34 cellular contexts compared by ENCODE assay signal in the genomic region with DNA sequence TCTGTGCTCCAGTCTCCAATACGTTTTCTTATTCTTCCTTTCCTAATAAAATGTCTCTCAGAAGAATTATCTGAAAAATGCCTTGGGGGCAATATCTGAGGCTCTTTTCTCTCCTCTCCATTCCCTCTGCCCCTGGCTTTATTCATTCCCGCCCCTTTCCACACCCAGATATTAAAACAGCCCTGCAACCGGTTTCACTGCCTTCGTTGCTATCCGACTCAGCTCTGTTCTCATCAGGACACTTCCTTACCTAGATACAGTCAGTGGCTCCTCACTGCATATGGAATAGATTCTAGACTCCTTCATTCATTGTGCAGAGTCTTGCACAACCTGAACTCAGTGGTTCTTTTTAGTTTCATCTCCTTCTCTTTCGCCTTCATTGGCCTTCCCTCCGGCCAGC. TPM values are rescaled to one million over a fixed set of nuclear protein-coding genes. Genes with fewer than 3 reads are reported as not detected.
"Had no signal": no experiment of that assay in that cellular context is flagged by ENCODE, and none has a peak within 500 bp of the region (broad histone marks: within the 10 kb centered on the region; RNA-seq: fewer than 3 reads in every experiment).

No MANE protein-coding gene starts in this region.

- H3K27ac ChIP-seq: body of pancreas, cardiac muscle cell, colonic mucosa, gastrocnemius medialis, heart left ventricle, WERI-Rb-1 had no signal

- H3K27me3 ChIP-seq: body of pancreas, cardiac muscle cell, colonic mucosa, gastrocnemius medialis, heart left ventricle had no signal

- FAIRE-seq: endometrium, endothelial cell of umbilical vein had no signal

- H3K4me3 ChIP-seq: body of pancreas, cardiac muscle cell, colonic mucosa, esophagus squamous epithelium, gastrocnemius medialis, heart left ventricle had no signal

- H3K36me3 ChIP-seq: cardiac muscle cell, colonic mucosa, esophagus squamous epithelium, gastrocnemius medialis, heart left ventricle, WERI-Rb-1 had no signal

- H3K9me3 ChIP-seq: body of pancreas, colonic mucosa, esophagus squamous epithelium, gastrocnemius medialis, heart left ventricle had no signal

- H3K4me1 ChIP-seq: colonic mucosa had no signal

- ATAC-seq: activated CD4-positive, CD25-positive, alpha-beta regulatory T cell treated with anti-CD3 and anti-CD28 coated beads, Interleukin-2, amount 50 U/mL, for 24 hours; activated CD8-positive, alpha-beta T cell treated with anti-CD3 and anti-CD28 coated beads for 36 hours; activated T-cell treated with anti-CD3 and anti-CD28 coated beads, Interleukin-2, amount 50 U/mL, for 4 hours; activated T-helper 17 cell treated with anti-CD3 and anti-CD28 coated beads, Interleukin-2, amount 50 U/mL, for 72 hours; body of pancreas; gastrocnemius medialis; heart left ventricle; T-helper 17 cell had no signal

- DNase-seq: activated B cell treated with CpG ODN at 0.5 μM for 24 hours; activated CD4-positive, alpha-beta T cell treated with anti-CD3 and anti-CD28 coated beads for 48 hours; activated CD4-positive, alpha-beta T cell treated with anti-CD3 and anti-CD28 coated beads, Interleukin-2, amount 50 U/mL, for 1 hour; activated CD4-positive, alpha-beta T cell treated with anti-CD3 and anti-CD28 coated beads, Interleukin-2, amount 50 U/mL, for 48 hours; activated CD8-positive, alpha-beta memory T cell treated with anti-CD3 and anti-CD28 coated beads for 24 hours; activated CD8-positive, alpha-beta T cell treated with anti-CD3 and anti-CD28 coated beads for 36 hours; activated effector memory CD4-positive, alpha-beta T cell treated with Interleukin-2 at 50 U/mL for 16 hours; activated gamma-delta T cell treated with Interleukin-2 at 50 U/mL for 16 hours; activated naive CD4-positive, alpha-beta T cell treated with anti-CD3 and anti-CD28 coated beads, Interleukin-2, amount 50 U/mL, for 16 hours; activated naive CD4-positive, alpha-beta T cell treated with Interleukin-2 at 50 U/mL for 16 hours; activated T-cell treated with anti-CD3 and anti-CD28 coated beads, Interleukin-2, amount 50 U/mL, for 4 hours; amniotic stem cell; aorta; body of pancreas; central memory CD4-positive, alpha-beta T cell; cerebellar nuclear complex; colonic mucosa; effector CD8-positive, alpha-beta T cell; erythroblast; esophagus squamous epithelium; gastrocnemius medialis; glutamatergic neuron; heart left ventricle; T-helper 1 cell; T-helper 17 cell; T1000; WERI-Rb-1 had no signal

RNA-seq across cellular contexts. Expression of a gene that starts 52.0 kb away (rescaled TPM):
- total RNA-seq: activated B cell treated with CpG ODN at 0.5 μM for 24 hours; activated CD8-positive, alpha-beta T cell treated with anti-CD3 and anti-CD28 coated beads for 36 hours; body of pancreas; dermis microvascular lymphatic vessel endothelial cell; endothelial cell of umbilical vein; fibroblast of villous mesenchyme; gastrocnemius medialis; T-helper 17 cell had no signal
- polyA plus RNA-seq: cardiac muscle cell had no signal
